22 cellular contexts compared by ENCODE assay signal in the genomic region with DNA sequence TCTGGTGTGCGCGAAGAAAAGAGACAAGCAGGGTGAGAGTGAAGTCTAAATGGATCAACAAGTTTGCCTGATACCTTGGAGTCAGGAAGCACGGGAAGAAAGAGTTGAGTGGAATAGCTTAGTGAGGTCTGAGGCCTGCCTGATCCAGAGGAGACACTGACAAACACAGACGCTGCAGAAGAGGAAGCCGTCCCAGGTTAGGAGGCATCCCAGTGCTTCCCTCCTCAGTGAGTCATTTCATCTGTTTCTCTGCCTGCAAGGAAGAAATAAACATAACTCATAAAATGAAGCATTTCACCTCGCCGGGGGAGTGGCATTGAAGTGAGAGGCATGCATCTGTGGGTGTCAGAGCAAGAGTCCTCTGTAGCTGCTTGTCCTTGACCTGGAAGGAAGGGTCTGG.
A peak's percentile ranks its signal among the peaks of the same experiment; 100 is the strongest.
DNase-seq lines count a peak whose midpoint lies in the region; TF ChIP-seq lines count a peak whose summit lies in the region.
"Had no signal": no experiment of that assay in that cellular context is flagged by ENCODE, and none has a peak within 500 bp of the region (broad histone marks: within the 10 kb centered on the region; RNA-seq: fewer than 3 reads in every experiment).

No MANE protein-coding gene starts in this region.

- no peak for TF ChIP-seq POLR2A in NB4 (IDR thresholded peaks at IDR 0.05; ENCODE audit: extremely low read depth, insufficient read length)

- TF ChIP-seq CTCF in NB4 (IDR thresholded peaks at IDR 0.05; ENCODE audit: low read depth, low read length) (no peak), choroid plexus epithelial cell (conservative IDR thresholded peaks at IDR 0.05; ENCODE audit: low read depth, low read length) (no peak)

- peak; percentile 25 for DNase-seq in GM04504 (ENCODE audit: low read depth)
- DNase-seq in NB4 (ENCODE audit: low read depth), result peak; percentile 20
- peak; percentile 52 for DNase-seq in choroid plexus epithelial cell (ENCODE audit: low read depth)
- peak; percentile 4 for DNase-seq in non-pigmented ciliary epithelial cell (ENCODE audit: low read depth)
- DNase-seq in NCI-H1417 (lab: John Stamatoyannopoulos, UW), result no peak
- no peak for DNase-seq in NCI-H187 treated with DMSO at 0.1 percent for 48 hours (lab: John Stamatoyannopoulos, UW)
- no peak for DNase-seq in central memory CD4-positive, alpha-beta T cell
- DNase-seq in NK-92 (lab: John Stamatoyannopoulos, UW; ENCODE audit: unreplicated experiment), result no peak
- DNase-seq: activated B cell treated with CpG ODN at 0.5 μM for 24 hours; activated CD4-positive, alpha-beta memory T cell treated with anti-CD3 and anti-CD28 coated beads for 36 hours; activated naive CD4-positive, alpha-beta T cell treated with Interleukin-2 at 50 U/mL for 16 hours; activated T-cell treated with anti-CD3 and anti-CD28 coated beads, Interleukin-2, amount 50 U/mL, for 1 hour; BE2C; KG1; mesendoderm; NCI-H1105 treated with DMSO at 0.1 percent for 48 hours; NCI-H2107; NCI-H526; PC-3; stimulated activated CD4-positive, alpha-beta T cell treated with anti-CD3 and anti-CD28 coated beads, Interleukin-4, amount 100 ng/mL, for 4 hours; upper lobe of right lung had no signal

- no peak overlapping the region for H3K4me3 ChIP-seq in NB4 (ENCODE audit: low read depth, low read length)
- no peak overlapping the region for H3K4me3 ChIP-seq in choroid plexus epithelial cell (ENCODE audit: low read depth, low read length)
- H3K4me3 ChIP-seq: ascending aorta, upper lobe of right lung had no signal

Comparison
In these comparisons a context has a peak if more than half of its experiments do, and no peak if none do; other contexts are left out.
1. DNase-seq: peak in GM04504 (single experiment), NB4 (single experiment), choroid plexus epithelial cell (single experiment) and non-pigmented ciliary epithelial cell (single experiment); none in NCI-H1417 (0 of 3), NCI-H187 treated with DMSO at 0.1 percent for 48 hours (single experiment), central memory CD4-positive, alpha-beta T cell (single experiment) and NK-92 (single experiment).